In genomic region chr11:131889146-131889577, GRCh38 we compare ENCODE assay signal across 11 cellular contexts.
DNase-seq lines count a peak whose midpoint lies in the region; ATAC-seq and TF ChIP-seq lines count a peak whose summit lies in the region.
"Had no signal": no experiment of that assay in that cellular context is flagged by ENCODE, and none has a peak within 500 bp of the region (broad histone marks: within the 10 kb centered on the region; RNA-seq: fewer than 3 reads in every experiment).

No MANE protein-coding gene starts in this region.

- DNase-seq in NCI-H2081 (lab: John Stamatoyannopoulos, UW) (peak; percentile 79 to 90), fibroblast of lung (ENCODE audit: low read depth in 2 of 2) (peak; percentile 79 to 90), retina (peak; percentile 78), NCI-H2171 (lab: John Stamatoyannopoulos, UW) (no peak), PC-9 (no peak), GM20000 (ENCODE audit: low spot score) (no peak), NCI-H2107 (lab: John Stamatoyannopoulos, UW) (no peak)
- DNase-seq: activated naive CD4-positive, alpha-beta T cell treated with anti-CD3 and anti-CD28 coated beads, Interleukin-2, amount 10 ng/mL, durations not matched to agents 7 days and 5 days; naive thymus-derived CD4-positive, alpha-beta T cell; stimulated activated naive CD4-positive, alpha-beta T cell treated with Interleukin-2 at 50 U/mL for 16 hours had no signal

- H3K4me2 ChIP-seq in fibroblast of lung (ENCODE audit: extremely low read depth, insufficient read depth, low read length) (peak overlapping the region; percentile 11), PC-9 (no peak overlapping the region)

- no peaks in the 10 kb centered on the region for H3F3A ChIP-seq in PC-9 (ENCODE audit: insufficient read depth, low read depth)

- H4K20me1 ChIP-seq in fibroblast of lung (ENCODE audit: control insufficient read depth, extremely low read depth, insufficient read depth, low read length) (no peaks in the 10 kb centered on the region), PC-9 (ENCODE audit: insufficient read depth) (no peaks in the 10 kb centered on the region)

- H3K9ac ChIP-seq in fibroblast of lung (ENCODE audit: insufficient read depth, low read length), result peak overlapping the region; percentile 33

- peak; percentile 46 for ATAC-seq in GM18868 (IDR thresholded peaks at IDR 0.05; ENCODE audit: unreplicated experiment)
- ATAC-seq: naive thymus-derived CD4-positive, alpha-beta T cell had no signal

- H3K36me3 ChIP-seq in fibroblast of lung (ENCODE audit: control insufficient read depth, insufficient read depth, low read length) (no peaks in the 10 kb centered on the region), PC-9 (ENCODE audit: low read depth) (no peaks in the 10 kb centered on the region)

- POLR2A ChIA-PET in PC-9 (lab: Charles Lee; ENCODE audit: unreplicated experiment), result no interaction called here

- TF ChIP-seq CTCF in fibroblast of lung (conservative IDR thresholded peaks at IDR 0.05 in 1 of 2, IDR thresholded peaks at IDR 0.05 in 1 of 2; ENCODE audit: low read depth in 1 of 2, low read length in 2 of 2), result no peak
- TF ChIP-seq CTCF in PC-9 (conservative IDR thresholded peaks at IDR 0.05), result no peak
- no peak for TF ChIP-seq CTCF in GM20000 (IDR thresholded peaks at IDR 0.05; ENCODE audit: extremely low read depth, missing control alignments)

- H2AFZ ChIP-seq in fibroblast of lung (ENCODE audit: low read length), result no peak overlapping the region
- no peak overlapping the region for H2AFZ ChIP-seq in PC-9

- H3K4me3 ChIP-seq in fibroblast of lung (replicated peaks in 1 of 4; ENCODE audit: control extremely low read depth in 1 of 4, insufficient read depth in 1 of 4, low read depth in 3 of 4, low read length in 4 of 4), result no peak overlapping the region
- H3K4me3 ChIP-seq in PC-9, result no peak overlapping the region

- CTCF ChIA-PET in PC-9 (lab: Charles Lee), result interaction anchor here (0.7 kb wide), 1 partner anchor 173 kb away, joined by 3 read pairs; no protein-coding TSS in a partner anchor

- H3K9me3 ChIP-seq in fibroblast of lung (ENCODE audit: control insufficient read depth, insufficient read depth, low read depth, low read length) (no peaks in the 10 kb centered on the region), PC-9 (ENCODE audit: insufficient read depth, low read depth) (no peaks in the 10 kb centered on the region)

- H3K4me1 ChIP-seq in fibroblast of lung (ENCODE audit: control insufficient read depth, extremely low read depth, insufficient read depth, low read length) (peaks cover 14% of the 10 kb centered on the region), PC-9 (replicated peaks; ENCODE audit: insufficient read depth) (no peaks in the 10 kb centered on the region)

- no peaks in the 10 kb centered on the region for H3K27me3 ChIP-seq in fibroblast of lung (ENCODE audit: control insufficient read depth, insufficient read depth, low read length)
- H3K27me3 ChIP-seq in PC-9 (ENCODE audit: insufficient read depth, low read depth), result peaks cover 25% of the 10 kb centered on the region

- no peaks in the 10 kb centered on the region for H3K9me2 ChIP-seq in PC-9 (ENCODE audit: insufficient read depth)

- intact Hi-C loops in PC-9 (cut with micrococcal nuclease; ENCODE audit: unreplicated experiment), result no loop called here

- H3K79me2 ChIP-seq in fibroblast of lung (ENCODE audit: control insufficient read depth, insufficient read depth, low read length) (no peaks in the 10 kb centered on the region), PC-9 (ENCODE audit: low read depth) (no peaks in the 10 kb centered on the region)

- H3K27ac ChIP-seq in fibroblast of lung (ENCODE audit: insufficient read depth, low read length), result peak overlapping the region; percentile 89
- no peak overlapping the region for H3K27ac ChIP-seq in PC-9

- no TSS peak for BruUV-seq in PC-9 (replicated peaks; lab: Mats Ljungman, UMichigan)

Comparison
In these comparisons a context has a peak if more than half of its experiments do, and no peak if none do; other contexts are left out.
1. DNase-seq: peak in NCI-H2081 (2 of 2), fibroblast of lung (2 of 2) and retina (single experiment); none in NCI-H2171 (single experiment), PC-9 (0 of 2), GM20000 (single experiment) and NCI-H2107 (single experiment).